ENCODE assay signal across 9 cellular contexts in genomic region chr1:43947890-43948437, GRCh38. TPM values are rescaled to one million over a fixed set of nuclear protein-coding genes. Genes with fewer than 3 reads are reported as not detected.
DNase-seq lines count a peak whose midpoint lies in the region; ATAC-seq and TF ChIP-seq lines count a peak whose summit lies in the region.
"Had no signal": no experiment of that assay in that cellular context is flagged by ENCODE, and none has a peak within 500 bp of the region (broad histone marks: within the 10 kb centered on the region; RNA-seq: fewer than 3 reads in every experiment).

No MANE protein-coding gene starts in this region.

- H3K4me1 ChIP-seq in liver (ENCODE audit: control insufficient read depth in 4 of 4, insufficient read depth in 4 of 4, low read length in 3 of 4): peaks cover 5 to 28% (median 22%) of the 10 kb centered on the region in 4 donors
- H3K4me1 ChIP-seq in tibial nerve: peaks cover 0 to 46% (median 24%) of the 10 kb centered on the region in 4 donors

- no peak for TF ChIP-seq CTCF in liver (IDR thresholded peaks at IDR 0.05; ENCODE audit: low read depth, low read length, missing input control)
- no peak for TF ChIP-seq CTCF in tibial nerve (IDR thresholded peaks at IDR 0.05)
- TF ChIP-seq CTCF in GM10266 (IDR thresholded peaks at IDR 0.05; ENCODE audit: control insufficient read depth, insufficient read depth, low read depth, missing control alignments): no peak

- no peak for TF ChIP-seq RAD21 in liver (IDR thresholded peaks at IDR 0.05)

- DNase-seq in activated T-cell treated with anti-CD3 and anti-CD28 coated beads, Interleukin-2, amount 50 U/mL, for 4 hours: no peak
- no peak for DNase-seq in activated T-cell treated with anti-CD3 and anti-CD28 coated beads for 4 hours
- no peak for DNase-seq in activated naive CD8-positive, alpha-beta T cell treated with anti-CD3 and anti-CD28 coated beads, Interleukin-2, amount 10 ng/mL, durations not matched to agents 7 days and 5 days
- no peak for DNase-seq in tibial nerve (ENCODE audit: low spot score in 2 of 2)
- DNase-seq in NCI-H187 treated with DMSO at 0.1 percent for 48 hours (lab: John Stamatoyannopoulos, UW): no peak
- no peak for DNase-seq in GM10266 (ENCODE audit: extremely low spot score)
- DNase-seq in H7: no peak
- DNase-seq: NCI-H2107 had no signal

- H3K27ac ChIP-seq in liver (ENCODE audit: low read depth in 1 of 2, low read length in 2 of 2) (no peak overlapping the region), tibial nerve (peak overlapping the region in 3 of 4 donors; percentile 75 to 97 (median 94))

- H3K4me3 ChIP-seq in liver (ENCODE audit: low read depth in 1 of 3, low read length in 3 of 3) (peak overlapping the region; percentile 78 to 99 (median 85)), tibial nerve (peak overlapping the region; percentile 44 to 79 (median 62)), H7 (ENCODE audit: insufficient read depth, low read depth, low read length) (no peak overlapping the region)

- H3K27me3 ChIP-seq in liver (ENCODE audit: control insufficient read depth in 4 of 4, insufficient read depth in 4 of 4, low read length in 3 of 4) (no peaks in the 10 kb centered on the region), tibial nerve (no peaks in the 10 kb centered on the region), H7 (ENCODE audit: control insufficient read depth, insufficient read depth, low read length) (no peaks in the 10 kb centered on the region)

- no peaks in the 10 kb centered on the region for H3K27me3 Mint-ChIP-seq in activated T-cell treated with anti-CD3 and anti-CD28 coated beads, Interleukin-2, amount 50 U/mL, for 4 hours (ENCODE audit: low read depth)
- no peaks in the 10 kb centered on the region for H3K27me3 Mint-ChIP-seq in activated naive CD8-positive, alpha-beta T cell treated with anti-CD3 and anti-CD28 coated beads, Interleukin-2, amount 10 ng/mL, durations not matched to agents 7 days and 5 days

- H3K9me3 Mint-ChIP-seq in activated T-cell treated with anti-CD3 and anti-CD28 coated beads, Interleukin-2, amount 50 U/mL, for 4 hours: no peaks in the 10 kb centered on the region
- H3K9me3 Mint-ChIP-seq in activated naive CD8-positive, alpha-beta T cell treated with anti-CD3 and anti-CD28 coated beads, Interleukin-2, amount 10 ng/mL, durations not matched to agents 7 days and 5 days: no peaks in the 10 kb centered on the region

- H3K27ac Mint-ChIP-seq in activated naive CD8-positive, alpha-beta T cell treated with anti-CD3 and anti-CD28 coated beads, Interleukin-2, amount 10 ng/mL, durations not matched to agents 7 days and 5 days: peak overlapping the region; percentile 90

- H3K4me3 Mint-ChIP-seq in activated T-cell treated with anti-CD3 and anti-CD28 coated beads, Interleukin-2, amount 50 U/mL, for 4 hours: peak overlapping the region; percentile 93
- peak overlapping the region; percentile 93 for H3K4me3 Mint-ChIP-seq in activated naive CD8-positive, alpha-beta T cell treated with anti-CD3 and anti-CD28 coated beads, Interleukin-2, amount 10 ng/mL, durations not matched to agents 7 days and 5 days

- peaks cover 15% of the 10 kb centered on the region for H3K36me3 Mint-ChIP-seq in activated T-cell treated with anti-CD3 and anti-CD28 coated beads, Interleukin-2, amount 50 U/mL, for 4 hours (ENCODE audit: insufficient read depth)
- peaks cover 4% of the 10 kb centered on the region for H3K36me3 Mint-ChIP-seq in activated naive CD8-positive, alpha-beta T cell treated with anti-CD3 and anti-CD28 coated beads, Interleukin-2, amount 10 ng/mL, durations not matched to agents 7 days and 5 days

- no peak for ATAC-seq in activated T-cell treated with anti-CD3 and anti-CD28 coated beads, Interleukin-2, amount 50 U/mL, for 4 hours
- no peak for ATAC-seq in activated naive CD8-positive, alpha-beta T cell treated with anti-CD3 and anti-CD28 coated beads, Interleukin-2, amount 10 ng/mL, durations not matched to agents 7 days and 5 days (ENCODE audit: low read depth)

- H3K9me3 ChIP-seq in liver (ENCODE audit: control insufficient read depth in 4 of 4, low read length in 3 of 4): no peaks in the 10 kb centered on the region
- H3K9me3 ChIP-seq in tibial nerve: no peaks in the 10 kb centered on the region

- H3K36me3 ChIP-seq in liver (ENCODE audit: control insufficient read depth in 4 of 4, insufficient read depth in 3 of 4, low read depth in 1 of 4, low read length in 3 of 4) (peaks cover 0 to 6% (median 0%) of the 10 kb centered on the region in 4 donors), tibial nerve (peaks cover 0 to 22% (median 5%) of the 10 kb centered on the region in 3 donors), H7 (replicated peaks; ENCODE audit: control insufficient read depth, insufficient read depth, low read length) (no peaks in the 10 kb centered on the region)

- H3K4me1 Mint-ChIP-seq in activated T-cell treated with anti-CD3 and anti-CD28 coated beads, Interleukin-2, amount 50 U/mL, for 4 hours (ENCODE audit: low read depth): peaks cover 50% of the 10 kb centered on the region
- H3K4me1 Mint-ChIP-seq in activated naive CD8-positive, alpha-beta T cell treated with anti-CD3 and anti-CD28 coated beads, Interleukin-2, amount 10 ng/mL, durations not matched to agents 7 days and 5 days: peaks cover 25% of the 10 kb centered on the region

- TF ChIP-seq POLR2A in tibial nerve (IDR thresholded peaks at IDR 0.05): no peak

- no peak for TF ChIP-seq EP300 in tibial nerve (IDR thresholded peaks at IDR 0.05)

- POLR2A ChIA-PET in activated naive CD8-positive, alpha-beta T cell treated with anti-CD3 and anti-CD28 coated beads, Interleukin-2, amount 10 ng/mL, durations not matched to agents 7 days and 5 days (lab: Charles Lee): interaction anchor here (2.6 to 3.5 kb wide), 2 partner anchors 13 to 23 kb away, joined by 10 to 22 read pairs; partner anchors contain the start of gene DPH2

- peak overlapping the region in 1 of 2 donors; percentile 84 for H3K9ac ChIP-seq in liver (ENCODE audit: low read depth in 1 of 2, low read length in 2 of 2)

- WGBS in liver: 49% methylated on average over 3 of the region's 3 CpGs
- WGBS in tibial nerve, 2 donors: 17 to 21% methylated on average over 3 of the region's 3 CpGs

TF ChIP-seq in liver, 16 proteins besides CTCF, POLR2A, EP300 and RAD21 (continues in another document):
- TF ChIP-seq GABPA (IDR thresholded peaks at IDR 0.05 in 1 of 2, conservative IDR thresholded peaks at IDR 0.05 in 1 of 2) (no peak), FOXA1 (IDR thresholded peaks at IDR 0.05) (no peak)
- TF ChIP-seq, protein P1, sequence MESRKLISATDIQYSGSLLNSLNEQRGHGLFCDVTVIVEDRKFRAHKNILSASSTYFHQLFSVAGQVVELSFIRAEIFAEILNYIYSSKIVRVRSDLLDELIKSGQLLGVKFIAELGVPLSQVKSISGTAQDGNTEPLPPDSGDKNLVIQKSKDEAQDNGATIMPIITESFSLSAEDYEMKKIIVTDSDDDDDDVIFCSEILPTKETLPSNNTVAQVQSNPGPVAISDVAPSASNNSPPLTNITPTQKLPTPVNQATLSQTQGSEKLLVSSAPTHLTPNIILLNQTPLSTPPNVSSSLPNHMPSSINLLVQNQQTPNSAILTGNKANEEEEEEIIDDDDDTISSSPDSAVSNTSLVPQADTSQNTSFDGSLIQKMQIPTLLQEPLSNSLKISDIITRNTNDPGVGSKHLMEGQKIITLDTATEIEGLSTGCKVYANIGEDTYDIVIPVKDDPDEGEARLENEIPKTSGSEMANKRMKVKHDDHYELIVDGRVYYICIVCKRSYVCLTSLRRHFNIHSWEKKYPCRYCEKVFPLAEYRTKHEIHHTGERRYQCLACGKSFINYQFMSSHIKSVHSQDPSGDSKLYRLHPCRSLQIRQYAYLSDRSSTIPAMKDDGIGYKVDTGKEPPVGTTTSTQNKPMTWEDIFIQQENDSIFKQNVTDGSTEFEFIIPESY (IDR thresholded peaks at IDR 0.05): no peak

RNA-seq across cellular contexts. Expression of gene IPO13, which starts 1.2 kb away (rescaled TPM):
- 10 to 100 TPM; 27.5 to 31.9 (median 28.2) TPM for total RNA-seq in activated T-cell treated with anti-CD3 and anti-CD28 coated beads, Interleukin-2, amount 50 U/mL, for 4 hours
- total RNA-seq in activated naive CD8-positive, alpha-beta T cell treated with anti-CD3 and anti-CD28 coated beads, Interleukin-2, amount 10 ng/mL, durations not matched to agents 7 days and 5 days: 10 to 100 TPM; 24.1 to 24.4 TPM
- total RNA-seq in liver (10 to 100 TPM in 1 of 2 donors, 1 to 10 TPM in 1; 9.1 to 15.1 TPM), tibial nerve (10 to 100 TPM; 27.8 to 41.1 (median 31.2) TPM)
- polyA plus RNA-seq in liver: 10 to 100 TPM in 1 of 2 donors, 1 to 10 TPM in 1; 8.6 to 12.0 TPM
- total RNA-seq in H7 (2014; rRNA removed; shearing (Covaris generic)): 29.2 and 34.2 TPM in 2 replicates

RNA-seq across cellular contexts. Expression of gene ARTN, which starts 14.4 kb away (rescaled TPM):
- total RNA-seq in activated T-cell treated with anti-CD3 and anti-CD28 coated beads, Interleukin-2, amount 50 U/mL, for 4 hours: under 1 TPM; 0.33 to 0.45 (median 0.40) TPM
- total RNA-seq in activated naive CD8-positive, alpha-beta T cell treated with anti-CD3 and anti-CD28 coated beads, Interleukin-2, amount 10 ng/mL, durations not matched to agents 7 days and 5 days: under 1 TPM; 0.39 to 0.71 TPM
- under 1 TPM in 1 of 2 donors, not detected in 1; 0.08 TPM for total RNA-seq in liver
- polyA plus RNA-seq in liver: under 1 TPM in 1 of 2 donors, not detected in 1; 0.05 TPM
- total RNA-seq in tibial nerve: 1 to 10 TPM in 1 of 4 donors, under 1 TPM in 1, not detected in 2; 0.66 to 1.4 TPM
- total RNA-seq in H7 (2014; rRNA removed; shearing (Covaris generic)): 9.7 and 11.3 TPM in 2 replicates

RNA-seq across cellular contexts. Expression of gene DPH2, which starts 21.8 kb away (rescaled TPM):
- 100 to 1,000 TPM; 128 to 151 (median 145) TPM for total RNA-seq in activated T-cell treated with anti-CD3 and anti-CD28 coated beads, Interleukin-2, amount 50 U/mL, for 4 hours
- total RNA-seq in activated naive CD8-positive, alpha-beta T cell treated with anti-CD3 and anti-CD28 coated beads, Interleukin-2, amount 10 ng/mL, durations not matched to agents 7 days and 5 days: 10 to 100 TPM; 26.7 to 28.2 TPM
- total RNA-seq in liver (10 to 100 TPM in 1 of 2 donors, 1 to 10 TPM in 1; 9.3 to 20.9 TPM), tibial nerve (10 to 100 TPM; 25.7 to 41.7 (median 31.9) TPM)
- 10 to 100 TPM; 13.0 to 17.7 TPM for polyA plus RNA-seq in liver
- 75.4 and 83.4 TPM in 2 replicates for total RNA-seq in H7 (2014; rRNA removed; shearing (Covaris generic))

RNA-seq across cellular contexts. Expression of gene ATP6V0B, which starts 26.8 kb away (rescaled TPM):
- total RNA-seq in activated T-cell treated with anti-CD3 and anti-CD28 coated beads, Interleukin-2, amount 50 U/mL, for 4 hours: 100 to 1,000 TPM; 202 to 210 (median 209) TPM
- 10 to 100 TPM; 90.4 to 94.2 TPM for total RNA-seq in activated naive CD8-positive, alpha-beta T cell treated with anti-CD3 and anti-CD28 coated beads, Interleukin-2, amount 10 ng/mL, durations not matched to agents 7 days and 5 days
- total RNA-seq in liver: 10 to 100 TPM; 69.5 to 99.5 TPM
- 100 to 1,000 TPM; 158 to 277 TPM for polyA plus RNA-seq in liver
- 100 to 1,000 TPM; 101 to 132 (median 113) TPM for total RNA-seq in tibial nerve
- 196 and 237 TPM in 2 replicates for total RNA-seq in H7 (2014; rRNA removed; shearing (Covaris generic))

RNA-seq across cellular contexts. Expression of gene B4GALT2, which starts 31.0 kb away (rescaled TPM):
- total RNA-seq in activated T-cell treated with anti-CD3 and anti-CD28 coated beads, Interleukin-2, amount 50 U/mL, for 4 hours: 10 to 100 TPM; 32.1 to 35.1 (median 33.7) TPM
- 10 to 100 TPM; 12.5 to 13.3 TPM for total RNA-seq in activated naive CD8-positive, alpha-beta T cell treated with anti-CD3 and anti-CD28 coated beads, Interleukin-2, amount 10 ng/mL, durations not matched to agents 7 days and 5 days
- 10 to 100 TPM; 12.8 to 19.4 TPM for total RNA-seq in liver
- polyA plus RNA-seq in liver: 10 to 100 TPM in 1 of 2 donors, 1 to 10 TPM in 1; 2.9 to 31.5 TPM
- 10 to 100 TPM; 15.5 to 49.8 (median 21.1) TPM for total RNA-seq in tibial nerve
- total RNA-seq in H7 (2014; rRNA removed; shearing (Covaris generic)): 207 and 217 TPM in 2 replicates

Comparison
In these comparisons a context has a peak if more than half of its experiments do, and no peak if none do; other contexts are left out.
1. H3K27ac ChIP-seq: peak in tibial nerve (3 of 4); none in liver (0 of 2).